ENCODE assay signal across 2 cellular contexts in the genomic region with DNA sequence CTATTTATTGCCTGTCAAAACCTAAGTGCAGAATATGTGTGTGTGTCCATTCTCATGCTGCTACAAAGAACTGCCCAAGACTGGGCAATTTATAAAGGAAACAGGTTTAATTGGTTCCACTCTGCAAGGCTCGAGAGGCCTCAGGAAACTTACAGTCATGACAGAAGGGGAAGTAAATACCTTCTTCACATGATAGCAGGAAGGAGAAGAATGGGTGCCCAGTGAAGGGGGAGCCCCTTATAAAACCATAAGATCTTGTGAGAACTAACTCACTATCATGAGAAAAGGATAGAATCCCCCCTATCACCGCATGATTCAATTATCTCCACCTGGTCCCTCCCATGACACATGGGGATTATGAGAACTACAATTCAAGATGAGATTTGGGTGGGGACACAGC.
"Had no signal": no experiment of that assay in that cellular context is flagged by ENCODE, and none has a peak within 500 bp of the region (broad histone marks: within the 10 kb centered on the region; RNA-seq: fewer than 3 reads in every experiment).

No MANE protein-coding gene starts in this region.

- ATAC-seq: GM12878 had no signal

- DNase-seq: GDM1 had no signal

- H3K4me3 ChIP-seq: GM12878 had no signal
